8 cellular contexts compared by ENCODE assay signal in the genomic region with DNA sequence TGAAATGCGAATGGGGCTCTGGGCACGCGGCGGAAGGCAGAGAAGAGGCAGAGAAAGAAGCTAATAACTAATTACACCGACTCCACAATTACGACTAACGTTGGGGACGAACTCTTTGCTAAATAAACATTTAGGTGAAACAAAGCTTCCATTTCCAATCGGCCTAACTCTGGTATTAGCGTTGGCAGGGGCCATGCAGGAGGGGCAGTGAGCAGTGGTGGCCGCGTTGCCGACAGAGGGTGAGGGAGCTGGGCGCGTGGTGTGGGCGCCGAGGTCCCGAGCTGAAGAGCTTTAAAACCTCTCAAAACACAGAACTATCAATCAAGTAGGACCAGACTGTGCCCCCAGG. TPM values are rescaled to one million over a fixed set of nuclear protein-coding genes. Genes with fewer than 3 reads are reported as not detected.
DNase-seq lines count a peak whose midpoint lies in the region; ATAC-seq, FAIRE-seq and TF ChIP-seq lines count a peak whose summit lies in the region.

No MANE protein-coding gene starts in this region.

- CTCF ChIA-PET in activated naive CD4-positive, alpha-beta T cell treated with anti-CD3 and anti-CD28 coated beads, Interleukin-2, amount 10 ng/mL, durations not matched to agents 7 days and 5 days (lab: Charles Lee), result interaction anchor here (1.2 to 2.2 kb wide), 2 partner anchors 11 to 299 kb away, joined by 3 to 6 read pairs; no protein-coding TSS in a partner anchor
- CTCF ChIA-PET in T-cell (lab: Charles Lee), result no interaction called here

- peak overlapping the region; percentile 86 to 99 (median 96) for H3K27ac ChIP-seq in heart right ventricle

- no peaks in the 10 kb centered on the region for H3K27me3 Mint-ChIP-seq in activated naive CD4-positive, alpha-beta T cell treated with anti-CD3 and anti-CD28 coated beads, Interleukin-2, amount 10 ng/mL, durations not matched to agents 7 days and 5 days
- H3K27me3 Mint-ChIP-seq in T-cell, result no peaks in the 10 kb centered on the region

- no peak for TF ChIP-seq POLR2A in GM12892 (IDR thresholded peaks at IDR 0.05; ENCODE audit: low read depth, low read length)

- intact Hi-C loops in heart right ventricle (cut with DNase I), result loop anchor here in 3 of 10 donors (10.0 kb wide), 2 partner anchors 82 to 772 kb away; partner anchors contain the start of gene PKNOX1 (in 2 of the 3)

- peak overlapping the region; percentile 50 to 99 (median 86) for H3K4me3 ChIP-seq in heart right ventricle
- H3K4me3 ChIP-seq in skeletal muscle cell (ENCODE audit: low read depth, low read length), result peak overlapping the region; percentile 68

- POLR2A ChIA-PET in T-cell (lab: Charles Lee), result interaction anchor here (0.6 to 1.1 kb wide), 4 partner anchors 11 to 14 kb away, joined by 3 to 7 read pairs (median 5); partner anchors contain the start of gene WDR4 (in 1 of the 2)

- H3K9me3 Mint-ChIP-seq in activated naive CD4-positive, alpha-beta T cell treated with anti-CD3 and anti-CD28 coated beads, Interleukin-2, amount 10 ng/mL, durations not matched to agents 7 days and 5 days, result no peaks in the 10 kb centered on the region
- no peaks in the 10 kb centered on the region for H3K9me3 Mint-ChIP-seq in T-cell

- H3K27ac Mint-ChIP-seq in activated naive CD4-positive, alpha-beta T cell treated with anti-CD3 and anti-CD28 coated beads, Interleukin-2, amount 10 ng/mL, durations not matched to agents 7 days and 5 days, result peak overlapping the region; percentile 94
- H3K27ac Mint-ChIP-seq in T-cell, result peak overlapping the region; percentile 87 to 96

- FAIRE-seq in GM12892 (lab: Jason Lieb, UNC), result no peak

- no peaks in the 10 kb centered on the region for H3K9me3 ChIP-seq in heart right ventricle

- TF ChIP-seq CTCF in heart right ventricle (IDR thresholded peaks at IDR 0.05), result no peak

- peaks cover 5 to 28% (median 20%) of the 10 kb centered on the region in 9 donors for H3K4me1 ChIP-seq in heart right ventricle

- no peak for DNase-seq in activated naive CD4-positive, alpha-beta T cell treated with anti-CD3 and anti-CD28 coated beads, Interleukin-2, amount 10 ng/mL, durations not matched to agents 7 days and 5 days
- DNase-seq in activated naive CD4-positive, alpha-beta T cell treated with anti-CD3 and anti-CD28 coated beads, Interleukin-2, amount 50 U/mL, for 16 hours, result no peak
- DNase-seq in T-cell (no peak), heart right ventricle (no peak), skeletal muscle cell (ENCODE audit: low read depth) (no peak), NCI-H748 treated with DMSO at 0.1 percent for 48 hours (lab: John Stamatoyannopoulos, UW) (no peak), GM12892 (ENCODE audit: insufficient read length) (no peak)

- H3K27me3 ChIP-seq in heart right ventricle, result no peaks in the 10 kb centered on the region

- H3K4me1 Mint-ChIP-seq in activated naive CD4-positive, alpha-beta T cell treated with anti-CD3 and anti-CD28 coated beads, Interleukin-2, amount 10 ng/mL, durations not matched to agents 7 days and 5 days, result peaks cover 12% of the 10 kb centered on the region
- peaks cover 12 to 17% (median 12%) of the 10 kb centered on the region in 3 donors for H3K4me1 Mint-ChIP-seq in T-cell

- peaks cover 0 to 27% (median 2%) of the 10 kb centered on the region in 9 donors for H3K36me3 ChIP-seq in heart right ventricle

- peak overlapping the region; percentile 81 for H3K4me3 Mint-ChIP-seq in activated naive CD4-positive, alpha-beta T cell treated with anti-CD3 and anti-CD28 coated beads, Interleukin-2, amount 10 ng/mL, durations not matched to agents 7 days and 5 days
- peak overlapping the region; percentile 81 to 94 (median 83) for H3K4me3 Mint-ChIP-seq in T-cell

- ATAC-seq in T-cell (replicated peaks in 1 of 4) (peak in 3 of 4 experiments; percentile 11 to 29 (median 16)), heart right ventricle (peak; percentile 6 to 49 (median 19)), GM21737 (IDR thresholded peaks at IDR 0.05; ENCODE audit: unreplicated experiment) (no peak)

- WGBS in heart right ventricle, 2 donors, result 12 to 20% methylated on average over 18 of the region's 18 CpGs

- H3K36me3 Mint-ChIP-seq in activated naive CD4-positive, alpha-beta T cell treated with anti-CD3 and anti-CD28 coated beads, Interleukin-2, amount 10 ng/mL, durations not matched to agents 7 days and 5 days, result peaks cover 9% of the 10 kb centered on the region
- H3K36me3 Mint-ChIP-seq in T-cell, result peaks cover 5% of the 10 kb centered on the region

RNA-seq across cellular contexts. Expression of gene NDUFV3, which starts 0.6 kb away (rescaled TPM):
- total RNA-seq in T-cell (10 to 100 TPM; 21.3 to 32.0 (median 28.5) TPM), heart right ventricle (10 to 100 TPM; 42.6 to 63.7 (median 52.2) TPM)
- polyA plus RNA-seq in heart right ventricle, result 10 to 100 TPM; 25.9 to 57.1 TPM
- 16.2 TPM for polyA plus RNA-seq in GM12892 (2012; ENCODE audit: missing spikeins)

RNA-seq across cellular contexts. Expression of gene WDR4, which starts 13.2 kb away (rescaled TPM):
- total RNA-seq in T-cell (10 to 100 TPM; 17.0 to 40.9 (median 37.6) TPM), heart right ventricle (1 to 10 TPM; 3.7 to 9.6 (median 4.5) TPM)
- 1 to 10 TPM; 4.0 to 9.8 TPM for polyA plus RNA-seq in heart right ventricle
- polyA plus RNA-seq in GM12892 (2012; ENCODE audit: missing spikeins), result 10.4 TPM

RNA-seq across cellular contexts. Expression of gene ERVH48-1, which starts 32.9 kb away (rescaled TPM):
- total RNA-seq in T-cell (1 to 10 TPM in 2 of 5 donors, under 1 TPM in 3; 0.21 to 1.2 (median 0.90) TPM), heart right ventricle (under 1 TPM in 1 of 10 donors, not detected in 9; 0.09 TPM)
- polyA plus RNA-seq in heart right ventricle, result under 1 TPM in 1 of 2 donors, not detected in 1; 0.03 TPM
- polyA plus RNA-seq in GM12892 (2012; ENCODE audit: missing spikeins), result 0.15 TPM
